ENCODE assay signal across 1 cellular context in the genomic region with DNA sequence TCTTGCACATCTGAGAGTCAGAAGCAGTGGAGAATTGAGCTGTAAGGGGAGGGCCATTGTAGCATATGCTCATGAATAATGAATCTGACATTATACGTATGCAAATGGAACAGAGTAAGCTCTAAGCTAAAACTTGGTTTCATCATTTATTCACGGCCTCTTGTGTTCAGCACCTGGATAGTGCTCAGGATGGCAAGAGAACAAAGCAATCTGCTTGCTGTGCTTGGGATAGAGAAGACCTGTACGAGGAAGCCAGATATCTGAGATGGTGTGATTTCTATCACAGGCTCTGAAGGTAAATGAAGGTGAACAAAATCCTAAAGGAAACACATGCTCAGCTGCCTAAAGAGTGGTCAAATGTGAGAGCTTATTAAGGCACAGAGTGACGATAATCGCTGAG.
TF ChIP-seq lines count a peak whose summit lies in the region.

No MANE protein-coding gene starts in this region.

TF ChIP-seq in H1, 55 proteins besides CTCF, POLR2A, EP300 and RAD21 (continued from another document):
- TF ChIP-seq SIRT6 (IDR thresholded peaks at IDR 0.05; ENCODE audit: low read length), result no peak
- no peak for TF ChIP-seq RBBP5 (IDR thresholded peaks at IDR 0.05; ENCODE audit: borderline replicate concordance, low read depth, low read length)
- no peak for TF ChIP-seq TAF1 (IDR thresholded peaks at IDR 0.05; ENCODE audit: low read depth, low read length)
- TF ChIP-seq TAF7 (optimal IDR thresholded peaks at IDR 0.05; ENCODE audit: borderline replicate concordance, low read depth, low read length), result no peak
- no peak for TF ChIP-seq ASH2L (IDR thresholded peaks at IDR 0.05; ENCODE audit: low read length)
- TF ChIP-seq NANOG (IDR thresholded peaks at IDR 0.05; ENCODE audit: insufficient read depth, low read depth, low read length, poor library complexity, severe bottlenecking), result no peak
- TF ChIP-seq GTF2F1 (IDR thresholded peaks at IDR 0.05; ENCODE audit: borderline replicate concordance, low read depth, low read length), result no peak
TF ChIP-seq in H1: peak in this region for 0.
